ENCODE assay signal across 8 cellular contexts in the genomic region with DNA sequence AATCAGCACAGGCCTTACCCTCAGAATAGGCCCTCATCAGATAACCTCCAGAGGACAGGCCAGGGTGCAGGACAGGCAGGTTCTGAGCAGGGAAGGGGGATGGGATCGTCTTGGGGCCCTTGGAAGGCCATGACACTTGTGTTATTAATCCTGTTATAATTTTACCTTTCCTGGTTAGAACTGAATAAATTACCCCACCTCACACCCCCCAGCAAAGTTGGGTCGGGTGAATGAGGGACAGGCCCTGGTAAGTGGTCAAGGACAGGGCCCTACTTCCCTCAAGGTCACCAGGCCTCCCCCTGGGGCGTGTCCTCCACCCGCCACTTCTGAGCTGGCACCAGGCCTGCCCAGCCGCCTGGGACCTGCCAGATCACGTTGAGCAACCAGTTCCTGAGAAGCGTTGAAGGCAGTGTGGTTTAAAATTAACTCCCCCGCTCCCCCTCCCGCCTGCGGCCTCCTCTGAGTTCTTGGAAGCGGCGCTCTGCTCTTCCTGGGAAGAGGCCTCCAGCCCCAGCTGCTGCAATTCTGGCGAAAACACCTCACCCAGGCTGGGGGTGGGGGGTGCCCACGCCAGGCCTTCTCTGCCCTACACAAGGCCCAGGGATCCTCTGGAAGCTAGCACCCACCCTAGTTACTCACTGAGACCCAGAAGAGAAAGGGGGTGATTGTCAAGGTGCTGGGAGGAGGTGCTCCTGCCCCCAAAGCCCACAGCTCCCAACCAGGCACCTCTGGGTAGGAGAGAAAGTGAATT. TPM values are rescaled to one million over a fixed set of nuclear protein-coding genes. Genes with fewer than 3 reads are reported as not detected.
DNase-seq lines count a peak whose midpoint lies in the region; ATAC-seq and TF ChIP-seq lines count a peak whose summit lies in the region.

No MANE protein-coding gene starts in this region.

- ATAC-seq in HG02981 (IDR thresholded peaks at IDR 0.05; ENCODE audit: unreplicated experiment) (peak; percentile 56), mucosa of descending colon (peak; percentile 88), HG03521 (IDR thresholded peaks at IDR 0.05; ENCODE audit: unreplicated experiment) (no peak)

- intact Hi-C loops in mucosa of descending colon (cut with DNase I, micrococcal nuclease), result no loop called here

- H3K36me3 ChIP-seq in mucosa of descending colon (ENCODE audit: low read depth), result no peaks in the 10 kb centered on the region

- TF ChIP-seq CTCF in mucosa of descending colon (IDR thresholded peaks at IDR 0.05), result no peak

- peaks cover 43% of the 10 kb centered on the region for H3K4me1 ChIP-seq in mucosa of descending colon (ENCODE audit: low read depth)

- no peaks in the 10 kb centered on the region for H3K9me3 ChIP-seq in mucosa of descending colon

- H3K4me3 ChIP-seq in mucosa of descending colon, result no peak overlapping the region

- DNase-seq in DMS53 (lab: John Stamatoyannopoulos, UW) (peak; percentile 91), NCI-H510A treated with DMSO at 0.1 percent for 48 hours (lab: John Stamatoyannopoulos, UW) (peak; percentile 81), mucosa of descending colon (peak; percentile 96 to 97 (median 97))
- peak; percentile 42 to 52 for DNase-seq in activated CD8-positive, alpha-beta memory T cell treated with anti-CD3 and anti-CD28 coated beads for 1 hour (ENCODE audit: extremely low read depth in 1 of 2, low read depth in 1 of 2)
- peak; percentile 46 for DNase-seq in effector CD4-positive, alpha-beta T cell
- DNase-seq in stimulated activated CD8-positive, alpha-beta memory T cell treated with anti-CD3 and anti-CD28 coated beads, Interleukin-4, amount 100 ng/mL, for 24 hours (ENCODE audit: low read depth), result peak; percentile 89

RNA-seq across cellular contexts. Expression of a gene that starts 10.6 kb away (rescaled TPM):
- 10 to 100 TPM; 12.7 to 21.4 (median 19.2) TPM for total RNA-seq in mucosa of descending colon

RNA-seq across cellular contexts. Expression of a gene that starts 15.9 kb away (rescaled TPM):
- total RNA-seq in mucosa of descending colon, result 10 to 100 TPM; 21.5 to 33.5 (median 25.5) TPM

RNA-seq across cellular contexts. Expression of a gene that starts 31.7 kb away (rescaled TPM):
- total RNA-seq in mucosa of descending colon, result 10 to 100 TPM; 19.7 to 29.9 (median 22.6) TPM

RNA-seq across cellular contexts. Expression of a gene that starts 33.5 kb away (rescaled TPM):
- 10 to 100 TPM in 1 of 3 donors, 1 to 10 TPM in 2; 1.5 to 14.1 (median 2.5) TPM for total RNA-seq in mucosa of descending colon

Comparison
In these comparisons a context has a peak if more than half of its experiments do, and no peak if none do; other contexts are left out.
1. DNase-seq: peak in every context shown above with its lines; median percentile 97 in mucosa of descending colon; 91 in DMS53; 89 in stimulated activated CD8-positive, alpha-beta memory T cell treated with anti-CD3 and anti-CD28 coated beads, Interleukin-4, amount 100 ng/mL, for 24 hours; 81 in NCI-H510A treated with DMSO at 0.1 percent for 48 hours; 47 in activated CD8-positive, alpha-beta memory T cell treated with anti-CD3 and anti-CD28 coated beads for 1 hour; 46 in effector CD4-positive, alpha-beta T cell.